In the genomic region with DNA sequence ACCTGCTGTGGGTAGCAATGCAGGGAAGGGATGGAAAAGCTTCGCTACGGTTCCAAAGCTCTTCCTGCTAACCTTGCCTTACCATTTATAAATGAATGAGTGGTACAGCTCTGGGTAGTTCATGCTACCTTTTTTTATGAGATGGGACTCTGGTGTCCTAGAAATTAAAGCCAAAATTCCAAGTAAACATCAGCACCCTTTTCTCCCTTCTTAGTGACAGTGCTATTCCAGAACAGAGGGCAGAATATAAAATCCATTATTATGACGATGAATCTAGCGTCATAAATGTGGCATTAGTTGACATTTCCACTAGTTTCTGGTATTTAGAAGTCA, we compare ENCODE assay signal across 9 cellular contexts. TPM values are rescaled to one million over a fixed set of nuclear protein-coding genes. Genes with fewer than 3 reads are reported as not detected.
A peak's percentile ranks its signal among the peaks of the same experiment; 100 is the strongest.
DNase-seq lines count a peak whose midpoint lies in the region; ATAC-seq and TF ChIP-seq lines count a peak whose summit lies in the region.
"Had no signal": no experiment of that assay in that cellular context is flagged by ENCODE, and none has a peak within 500 bp of the region (broad histone marks: within the 10 kb centered on the region; RNA-seq: fewer than 3 reads in every experiment).

No MANE protein-coding gene starts in this region.

- H3K27ac ChIP-seq in left lung = peak overlapping the region in 1 of 2 donors; percentile 24
- no peak overlapping the region for H3K27ac ChIP-seq in testis

- no peak for ATAC-seq in activated CD8-positive, alpha-beta memory T cell treated with anti-CD3 and anti-CD28 coated beads, Interleukin-2, amount 10 ng/mL, durations not matched to agents 7 days and 5 days
- ATAC-seq in left lung (no peak), GM18858 (IDR thresholded peaks at IDR 0.05; ENCODE audit: unreplicated experiment) (no peak)

- peak overlapping the region; percentile 66 for H3K27ac Mint-ChIP-seq in activated CD8-positive, alpha-beta memory T cell treated with anti-CD3 and anti-CD28 coated beads, Interleukin-2, amount 10 ng/mL, durations not matched to agents 7 days and 5 days
- H3K27ac Mint-ChIP-seq in activated naive CD8-positive, alpha-beta T cell treated with anti-CD3 and anti-CD28 coated beads for 36 hours = peak overlapping the region; percentile 65

- peak overlapping the region; percentile 85 for H3K4me3 Mint-ChIP-seq in activated CD8-positive, alpha-beta memory T cell treated with anti-CD3 and anti-CD28 coated beads, Interleukin-2, amount 10 ng/mL, durations not matched to agents 7 days and 5 days
- peak overlapping the region; percentile 84 for H3K4me3 Mint-ChIP-seq in activated naive CD8-positive, alpha-beta T cell treated with anti-CD3 and anti-CD28 coated beads for 36 hours

- H3K36me3 ChIP-seq in left lung = peaks cover 0 to 4% of the 10 kb centered on the region in 2 donors
- no peaks in the 10 kb centered on the region for H3K36me3 ChIP-seq in testis (ENCODE audit: low read depth, missing control alignments)

- 7 to 9% methylated on average over 4 of the region's 4 CpGs for WGBS in testis, 2 donors

- no peaks in the 10 kb centered on the region for H3K9me3 ChIP-seq in left lung
- no peaks in the 10 kb centered on the region for H3K9me3 ChIP-seq in testis

- CTCF ChIA-PET in activated CD8-positive, alpha-beta memory T cell treated with anti-CD3 and anti-CD28 coated beads, Interleukin-2, amount 10 ng/mL, durations not matched to agents 7 days and 5 days (lab: Charles Lee) = interaction anchor here (0.7 to 1.8 kb wide), 5 partner anchors 9 to 1124 kb away, joined by 3 to 13 read pairs (median 3); partner anchors contain the start of gene FANCF

- no peak for DNase-seq in activated CD8-positive, alpha-beta memory T cell treated with anti-CD3 and anti-CD28 coated beads, Interleukin-2, amount 10 ng/mL, durations not matched to agents 7 days and 5 days
- no peak for DNase-seq in activated CD8-positive, alpha-beta memory T cell treated with anti-CD3 and anti-CD28 coated beads, Interleukin-2, amount 50 U/mL, for 48 hours
- no peak for DNase-seq in activated naive CD8-positive, alpha-beta T cell treated with anti-CD3 and anti-CD28 coated beads for 36 hours
- DNase-seq in left lung (no peak), testis (no peak), erythroblast (lab: John Stamatoyannopoulos, UW) (no peak), NCI-H1436 (lab: John Stamatoyannopoulos, UW) (no peak)

- H3K4me3 ChIP-seq in left lung = peak overlapping the region; percentile 88
- H3K4me3 ChIP-seq in testis = peak overlapping the region; percentile 66 to 98

- H3K36me3 Mint-ChIP-seq in activated CD8-positive, alpha-beta memory T cell treated with anti-CD3 and anti-CD28 coated beads, Interleukin-2, amount 10 ng/mL, durations not matched to agents 7 days and 5 days = peaks cover 8% of the 10 kb centered on the region
- H3K36me3 Mint-ChIP-seq in activated naive CD8-positive, alpha-beta T cell treated with anti-CD3 and anti-CD28 coated beads for 36 hours = peaks cover 11% of the 10 kb centered on the region

- H3K4me1 ChIP-seq in left lung = peaks cover 0 to 16% of the 10 kb centered on the region in 2 donors
- no peaks in the 10 kb centered on the region for H3K4me1 ChIP-seq in testis

- peaks cover 11% of the 10 kb centered on the region for H3K4me1 Mint-ChIP-seq in activated CD8-positive, alpha-beta memory T cell treated with anti-CD3 and anti-CD28 coated beads, Interleukin-2, amount 10 ng/mL, durations not matched to agents 7 days and 5 days
- peaks cover 15% of the 10 kb centered on the region for H3K4me1 Mint-ChIP-seq in activated naive CD8-positive, alpha-beta T cell treated with anti-CD3 and anti-CD28 coated beads for 36 hours

- intact Hi-C loops in left lung (cut with DNase I) = no loop called here
- intact Hi-C loops in testis (cut with DNase I; ENCODE audit: low total_unique reads) = no loop called here

- no peaks in the 10 kb centered on the region for H3K9me3 Mint-ChIP-seq in activated CD8-positive, alpha-beta memory T cell treated with anti-CD3 and anti-CD28 coated beads, Interleukin-2, amount 10 ng/mL, durations not matched to agents 7 days and 5 days (ENCODE audit: low read depth)
- no peaks in the 10 kb centered on the region for H3K9me3 Mint-ChIP-seq in activated naive CD8-positive, alpha-beta T cell treated with anti-CD3 and anti-CD28 coated beads for 36 hours

- H3K27me3 ChIP-seq in left lung (no peaks in the 10 kb centered on the region), testis (no peaks in the 10 kb centered on the region)

- H3K27me3 Mint-ChIP-seq in activated CD8-positive, alpha-beta memory T cell treated with anti-CD3 and anti-CD28 coated beads, Interleukin-2, amount 10 ng/mL, durations not matched to agents 7 days and 5 days = no peaks in the 10 kb centered on the region
- no peaks in the 10 kb centered on the region for H3K27me3 Mint-ChIP-seq in activated naive CD8-positive, alpha-beta T cell treated with anti-CD3 and anti-CD28 coated beads for 36 hours

- TF ChIP-seq POLR2A in testis (IDR thresholded peaks at IDR 0.05) = no peak
- TF ChIP-seq POLR2A in erythroblast (IDR thresholded peaks at IDR 0.05; ENCODE audit: low read length) = no peak

- TF ChIP-seq CTCF in left lung (IDR thresholded peaks at IDR 0.05) (no peak), testis (IDR thresholded peaks at IDR 0.05) (no peak)

RNA-seq across cellular contexts. Expression of gene SVIP, which starts 0.4 kb away (rescaled TPM):
- 10 to 100 TPM; 26.1 to 38.4 TPM for total RNA-seq in activated CD8-positive, alpha-beta memory T cell treated with anti-CD3 and anti-CD28 coated beads, Interleukin-2, amount 10 ng/mL, durations not matched to agents 7 days and 5 days
- total RNA-seq in activated naive CD8-positive, alpha-beta T cell treated with anti-CD3 and anti-CD28 coated beads for 36 hours = 10 to 100 TPM; 79.4 to 86.7 TPM
- 10 to 100 TPM; 18.9 to 30.1 TPM for total RNA-seq in left lung
- 10 to 100 TPM; 19.3 to 22.7 TPM for total RNA-seq in testis
- polyA plus RNA-seq in testis (ENCODE audit: insufficient read depth, low read depth, low replicate concordance) = 80.1 TPM

RNA-seq across cellular contexts. Expression of gene CCDC179, which starts 30.2 kb away (rescaled TPM):
- total RNA-seq in activated CD8-positive, alpha-beta memory T cell treated with anti-CD3 and anti-CD28 coated beads, Interleukin-2, amount 10 ng/mL, durations not matched to agents 7 days and 5 days = not detected
- not detected for total RNA-seq in activated naive CD8-positive, alpha-beta T cell treated with anti-CD3 and anti-CD28 coated beads for 36 hours
- total RNA-seq in left lung = not detected
- 1 to 10 TPM; 3.3 to 6.2 TPM for total RNA-seq in testis
- polyA plus RNA-seq in testis (ENCODE audit: insufficient read depth, low read depth, low replicate concordance) = 54.1 TPM
- total RNA-seq: cardiac septum had no signal

Comparison
In these comparisons a context has a peak if more than half of its experiments do, and no peak if none do; other contexts are left out.
1. RNA of gene CCDC179, which starts 30.2 kb away (total RNA-seq): 3.3 to 6.2 TPM in testis; not detected in activated CD8-positive, alpha-beta memory T cell treated with anti-CD3 and anti-CD28 coated beads, Interleukin-2, amount 10 ng/mL, durations not matched to agents 7 days and 5 days, not detected in activated naive CD8-positive, alpha-beta T cell treated with anti-CD3 and anti-CD28 coated beads for 36 hours and not detected in left lung; every median in the first group is over 4 times any median in the second.